15 cellular contexts compared by ENCODE assay signal in genomic region chr10:44569193-44570091, GRCh38.
A peak's percentile ranks its signal among the peaks of the same experiment; 100 is the strongest.
DNase-seq lines count a peak whose midpoint lies in the region; ATAC-seq and TF ChIP-seq lines count a peak whose summit lies in the region.
"Had no signal": no experiment of that assay in that cellular context is flagged by ENCODE, and none has a peak within 500 bp of the region (broad histone marks: within the 10 kb centered on the region; RNA-seq: fewer than 3 reads in every experiment).

No MANE protein-coding gene starts in this region.

- no peak overlapping the region for H3K4me3 Mint-ChIP-seq in naive thymus-derived CD4-positive, alpha-beta T cell
- H3K4me3 Mint-ChIP-seq: memory B cell had no signal

- peak overlapping the region; percentile 68 for H3K4me2 ChIP-seq in SK-N-SH

- no peaks in the 10 kb centered on the region for H3K36me3 ChIP-seq in SK-N-SH (replicated peaks in 1 of 2; ENCODE audit: control insufficient read depth in 1 of 2, insufficient read depth in 2 of 2, low read length in 1 of 2)
- H3K36me3 ChIP-seq in esophagus muscularis mucosa = no peaks in the 10 kb centered on the region
- H3K36me3 ChIP-seq in aorta (ENCODE audit: control insufficient read depth in 1 of 2, insufficient read depth in 2 of 2, low read length in 1 of 2) = no peaks in the 10 kb centered on the region
- no peaks in the 10 kb centered on the region for H3K36me3 ChIP-seq in ovary
- H3K36me3 ChIP-seq in naive thymus-derived CD4-positive, alpha-beta T cell (ENCODE audit: control insufficient read depth in 2 of 3, insufficient read depth in 3 of 3, low read length in 3 of 3) = no peaks in the 10 kb centered on the region
- H3K36me3 ChIP-seq: right lobe of liver had no signal

- H3K36me3 Mint-ChIP-seq in naive thymus-derived CD4-positive, alpha-beta T cell = no peaks in the 10 kb centered on the region
- H3K36me3 Mint-ChIP-seq: memory B cell had no signal

- H3K4me1 ChIP-seq in SK-N-SH (ENCODE audit: control insufficient read depth in 1 of 2, insufficient read depth in 2 of 2, low read depth in 1 of 2, low read length in 1 of 2) (peaks cover 0 to 6% of the 10 kb centered on the region in 2 experiments; a peak in 1 of 4 replicates), esophagus muscularis mucosa (peaks cover 0 to 9% (median 0%) of the 10 kb centered on the region in 4 donors), aorta (ENCODE audit: control insufficient read depth in 1 of 2, insufficient read depth in 2 of 2, low read length in 2 of 2) (peaks cover 1 to 5% of the 10 kb centered on the region in 2 donors), ovary (ENCODE audit: insufficient read depth) (peaks cover 7% of the 10 kb centered on the region)
- H3K4me1 ChIP-seq in naive thymus-derived CD4-positive, alpha-beta T cell (ENCODE audit: control insufficient read depth in 2 of 2, insufficient read depth in 2 of 2, low read length in 2 of 2) = no peaks in the 10 kb centered on the region
- H3K4me1 ChIP-seq: right lobe of liver had no signal

- no peaks in the 10 kb centered on the region for H4K20me1 ChIP-seq in SK-N-SH (ENCODE audit: insufficient read depth)

- H3K9me3 ChIP-seq in SK-N-SH (no peaks in the 10 kb centered on the region), esophagus muscularis mucosa (no peaks in the 10 kb centered on the region), aorta (ENCODE audit: control insufficient read depth, low read length) (no peaks in the 10 kb centered on the region), ovary (no peaks in the 10 kb centered on the region)
- no peaks in the 10 kb centered on the region for H3K9me3 ChIP-seq in naive thymus-derived CD4-positive, alpha-beta T cell (ENCODE audit: control insufficient read depth in 2 of 3, low read length in 3 of 3)
- H3K9me3 ChIP-seq: right lobe of liver had no signal

- no peak for DNase-seq in SK-N-SH
- DNase-seq in esophagus muscularis mucosa (ENCODE audit: extremely low spot score) = no peak
- DNase-seq in lung microvascular endothelial cell (ENCODE audit: low read depth in 2 of 2) = peak; percentile 46 to 67
- DNase-seq in aorta = peak in 1 of 2 donors; percentile 78
- no peak for DNase-seq in ovary
- DNase-seq in naive thymus-derived CD4-positive, alpha-beta T cell = no peak
- DNase-seq: DMS79 treated with DMSO at 0.1 percent for 48 hours, erythroblast, NCI-H2029, right lobe of liver, T-helper 9 cell had no signal

- intact Hi-C loops in esophagus muscularis mucosa (cut with DNase I) (no loop called here), aorta (cut with DNase I) (loop anchor here in 1 of 2 donors (10.0 kb wide), 1 partner anchor 175 kb away; no protein-coding TSS in a partner anchor), ovary (cut with DNase I) (no loop called here)
- intact Hi-C loops in naive thymus-derived CD4-positive, alpha-beta T cell (cut with micrococcal nuclease) = no loop called here

- no peaks in the 10 kb centered on the region for H3K4me1 Mint-ChIP-seq in naive thymus-derived CD4-positive, alpha-beta T cell
- H3K4me1 Mint-ChIP-seq: memory B cell had no signal

- TF ChIP-seq EP300 in SK-N-SH (IDR thresholded peaks at IDR 0.05; ENCODE audit: borderline replicate concordance in 1 of 2, low read depth in 1 of 2, low read length in 1 of 2) (no peak), esophagus muscularis mucosa (IDR thresholded peaks at IDR 0.05) (no peak), ovary (IDR thresholded peaks at IDR 0.05) (no peak)

- H3K9ac ChIP-seq in SK-N-SH = peak overlapping the region; percentile 18; the same call in 1 of the 2 replicates

- no peak for TF ChIP-seq RAD21 in SK-N-SH (IDR thresholded peaks at IDR 0.05; ENCODE audit: low read length)

- peaks cover 8% of the 10 kb centered on the region for H3F3A ChIP-seq in SK-N-SH (replicated peaks; ENCODE audit: insufficient read depth)

- no peak for TF ChIP-seq POLR2A in esophagus muscularis mucosa (IDR thresholded peaks at IDR 0.05; ENCODE audit: low read depth)
- no peak for TF ChIP-seq POLR2A in ovary (IDR thresholded peaks at IDR 0.05)

- ATAC-seq in SK-N-SH treated with all-trans-retinoic acid at 6 μM for 48 hours = no peak
- peak; percentile 60 for ATAC-seq in aorta (ENCODE audit: low FRiP score)
- no peak for ATAC-seq in GM21717 (IDR thresholded peaks at IDR 0.05; ENCODE audit: unreplicated experiment)
- ATAC-seq in naive thymus-derived CD4-positive, alpha-beta T cell = no peak

- peak overlapping the region; percentile 33; the same call in 1 of the 2 replicates for H2AFZ ChIP-seq in SK-N-SH (ENCODE audit: low read depth)

- peaks cover 0 to 7% (median 0%) of the 10 kb centered on the region in 11 donors for H3K9me3 Mint-ChIP-seq in naive thymus-derived CD4-positive, alpha-beta T cell

- H3K27me3 Mint-ChIP-seq in naive thymus-derived CD4-positive, alpha-beta T cell = peaks cover 0 to 7% (median 3%) of the 10 kb centered on the region in 5 donors

- WGBS in SK-N-SH (ENCODE audit: low lambda C conversion rate) = 11% methylated on average over 7 of the region's 10 CpGs
- 65% methylated on average over 9 of the region's 10 CpGs for WGBS in esophagus muscularis mucosa
- WGBS in aorta, 2 donors = 2 to 4% methylated on average over 10 of the region's 10 CpGs
- 19 to 31% (median 27%) methylated on average over 10 of the region's 10 CpGs for WGBS in ovary, 3 donors

- CTCF ChIA-PET in SK-N-SH (lab: Yijun Ruan, JAX) = no interaction called here
- CTCF ChIA-PET in naive thymus-derived CD4-positive, alpha-beta T cell (lab: Charles Lee) = no interaction called here

- H3K9me2 ChIP-seq in SK-N-SH = no peaks in the 10 kb centered on the region

- no peaks in the 10 kb centered on the region for H3K79me2 ChIP-seq in SK-N-SH (ENCODE audit: insufficient read depth)

- H3K4me3 ChIP-seq in SK-N-SH (ENCODE audit: low read depth in 2 of 2, low read length in 1 of 2) = peak overlapping the region in 1 of 2 experiments; percentile 39; a peak in 1 of 4 replicates
- H3K4me3 ChIP-seq in esophagus muscularis mucosa = no peak overlapping the region
- H3K4me3 ChIP-seq in aorta (ENCODE audit: low read length in 2 of 2) = no peak overlapping the region
- no peak overlapping the region for H3K4me3 ChIP-seq in ovary
- H3K4me3 ChIP-seq in naive thymus-derived CD4-positive, alpha-beta T cell (ENCODE audit: low read length) = no peak overlapping the region
- H3K4me3 ChIP-seq: right lobe of liver had no signal

- no peak for TF ChIP-seq CTCF in SK-N-SH (IDR thresholded peaks at IDR 0.05)
- TF ChIP-seq CTCF in esophagus muscularis mucosa (IDR thresholded peaks at IDR 0.05) = no peak
- no peak for TF ChIP-seq CTCF in ovary (IDR thresholded peaks at IDR 0.05)

- H3K27ac ChIP-seq in SK-N-SH (ENCODE audit: low read depth in 2 of 2, low read length in 1 of 2) (peak overlapping the region in 1 of 2 experiments; percentile 88; a peak in 2 of 4 replicates), esophagus muscularis mucosa (replicated peaks in 1 of 4) (peak overlapping the region; percentile 0 to 41 (median 18)), aorta (ENCODE audit: low read depth in 1 of 2, low read length in 2 of 2) (peak overlapping the region; percentile 30 to 85), ovary (no peak overlapping the region)
- no peak overlapping the region for H3K27ac ChIP-seq in naive thymus-derived CD4-positive, alpha-beta T cell (ENCODE audit: low read depth, low read length)
- H3K27ac ChIP-seq: 22Rv1, right lobe of liver had no signal

- H3K27ac Mint-ChIP-seq in naive thymus-derived CD4-positive, alpha-beta T cell = no peak overlapping the region
- H3K27ac Mint-ChIP-seq: memory B cell had no signal

- H3K27me3 ChIP-seq in SK-N-SH (ENCODE audit: insufficient read depth) (no peaks in the 10 kb centered on the region), esophagus muscularis mucosa (no peaks in the 10 kb centered on the region), aorta (ENCODE audit: control insufficient read depth in 1 of 2, insufficient read depth in 2 of 2, low read length in 1 of 2) (no peaks in the 10 kb centered on the region), ovary (no peaks in the 10 kb centered on the region)
- H3K27me3 ChIP-seq in naive thymus-derived CD4-positive, alpha-beta T cell (ENCODE audit: control insufficient read depth in 2 of 2, insufficient read depth in 2 of 2, low read length in 2 of 2) = no peaks in the 10 kb centered on the region
- H3K27me3 ChIP-seq: right lobe of liver had no signal

- POLR2A ChIA-PET in SK-N-SH (lab: Yijun Ruan, JAX) = no interaction called here
- POLR2A ChIA-PET in naive thymus-derived CD4-positive, alpha-beta T cell (lab: Charles Lee) = no interaction called here

TF ChIP-seq in SK-N-SH, 30 proteins besides CTCF, POLR2A, EP300 and RAD21 (continues in another document):
- no peak for TF ChIP-seq USF1 (IDR thresholded peaks at IDR 0.05; ENCODE audit: borderline replicate concordance, low read depth)
- no peak for TF ChIP-seq TEAD4 (IDR thresholded peaks at IDR 0.05; ENCODE audit: borderline replicate concordance, insufficient read depth)
- TF ChIP-seq RXRA (IDR thresholded peaks at IDR 0.05; ENCODE audit: borderline replicate concordance, low read depth) = no peak

TF ChIP-seq in SK-N-SH treated with all-trans-retinoic acid at 6 μM for 48 hours, 23 proteins besides CTCF, POLR2A, EP300 and RAD21 (continues in another document):
- no peak for TF ChIP-seq ZFP30 (CRISPR knock-in tag; IDR thresholded peaks at IDR 0.05)
- TF ChIP-seq TCF4 (CRISPR knock-in tag; IDR thresholded peaks at IDR 0.05; ENCODE audit: borderline replicate concordance) = no peak
- no peak for TF ChIP-seq CREB5 (CRISPR knock-in tag; IDR thresholded peaks at IDR 0.05; ENCODE audit: low read depth)
- TF ChIP-seq OSR1 (CRISPR knock-in tag; IDR thresholded peaks at IDR 0.05) = no peak
- no peak for TF ChIP-seq ZNF8 (CRISPR knock-in tag; IDR thresholded peaks at IDR 0.05)
- TF ChIP-seq ARNTL (CRISPR knock-in tag; IDR thresholded peaks at IDR 0.05; ENCODE audit: borderline replicate concordance, low read depth) = no peak

Comparison
In these comparisons a context has a peak if more than half of its experiments do, and no peak if none do; other contexts are left out.
1. DNase-seq: peak in lung microvascular endothelial cell (2 of 2); none in SK-N-SH (single experiment), esophagus muscularis mucosa (single experiment), ovary (0 of 5) and naive thymus-derived CD4-positive, alpha-beta T cell (0 of 9).
2. H3K27ac ChIP-seq: peak in esophagus muscularis mucosa (4 of 4) and aorta (2 of 2); none in ovary (0 of 2) and naive thymus-derived CD4-positive, alpha-beta T cell (single experiment).